20 cellular contexts compared by ENCODE assay signal in genomic region chr7:131819891-131820290, GRCh38.
A peak's percentile ranks its signal among the peaks of the same experiment; 100 is the strongest.
DNase-seq lines count a peak whose midpoint lies in the region.
"Had no signal": no experiment of that assay in that cellular context is flagged by ENCODE, and none has a peak within 500 bp of the region (broad histone marks: within the 10 kb centered on the region; RNA-seq: fewer than 3 reads in every experiment).

No MANE protein-coding gene starts in this region.

- no peak overlapping the region for H4K5ac ChIP-seq in mesendoderm (ENCODE audit: low read length)

- H3K27me3 ChIP-seq in mesendoderm (ENCODE audit: insufficient read depth, low read length, poor library complexity) (no peaks in the 10 kb centered on the region), Karpas-422 (ENCODE audit: low read length) (no peaks in the 10 kb centered on the region)

- H4K20me1 ChIP-seq in Karpas-422 (ENCODE audit: insufficient read depth, low read depth, low read length) = no peaks in the 10 kb centered on the region

- H3K4me1 ChIP-seq in mesendoderm (ENCODE audit: control insufficient read depth, low read depth, low read length) (peaks cover 8% of the 10 kb centered on the region), Karpas-422 (ENCODE audit: low read length) (no peaks in the 10 kb centered on the region)

- H3K27ac ChIP-seq in mesendoderm (ENCODE audit: low read depth, low read length) = no peak overlapping the region
- H3K27ac ChIP-seq in Karpas-422 (ENCODE audit: low read length) = no peak overlapping the region
- H3K27ac ChIP-seq: 22Rv1, HL-60, KMS-11 had no signal

- H3K36me3 ChIP-seq in mesendoderm (ENCODE audit: control insufficient read depth, insufficient read depth, low read length) = no peaks in the 10 kb centered on the region
- no peaks in the 10 kb centered on the region for H3K36me3 ChIP-seq in Karpas-422 (ENCODE audit: insufficient read depth, low read length)

- H4K8ac ChIP-seq in mesendoderm (ENCODE audit: low read depth, low read length) = no peak overlapping the region

- H2BK15ac ChIP-seq in mesendoderm (replicated peaks; ENCODE audit: low read depth) = no peak overlapping the region

- H2AK5ac ChIP-seq in mesendoderm (ENCODE audit: low read length) = no peak overlapping the region

- H2AFZ ChIP-seq in Karpas-422 (ENCODE audit: low read length) = no peak overlapping the region

- H3K4ac ChIP-seq in mesendoderm (ENCODE audit: low read depth, low read length) = no peak overlapping the region

- no CpG with 5 or more reads among the region's 4 CpGs for WGBS in mesendoderm (ENCODE audit: extremely low coverage, insufficient coverage, low lambda C conversion rate)

- H3K23ac ChIP-seq in mesendoderm (ENCODE audit: low read length) = no peak overlapping the region

- no peaks in the 10 kb centered on the region for H3K79me1 ChIP-seq in mesendoderm (ENCODE audit: low read length)

- H2BK5ac ChIP-seq in mesendoderm (ENCODE audit: low read length) = no peak overlapping the region

- no peak overlapping the region for H2BK120ac ChIP-seq in mesendoderm (ENCODE audit: low read depth, low read length)

- H3K56ac ChIP-seq in mesendoderm (ENCODE audit: low read length) = peak overlapping the region; percentile 54

- no peak overlapping the region for H3K4me3 ChIP-seq in mesendoderm (ENCODE audit: low read length)
- no peak overlapping the region for H3K4me3 ChIP-seq in Karpas-422 (ENCODE audit: low read length)

- H3K9ac ChIP-seq in mesendoderm (ENCODE audit: low read length) (no peak overlapping the region), Karpas-422 (ENCODE audit: low read length) (no peak overlapping the region)
- H3K9ac ChIP-seq: KMS-11 had no signal

- H3K9me2 ChIP-seq in Karpas-422 (replicated peaks; ENCODE audit: insufficient read depth, low read length) = no peaks in the 10 kb centered on the region

- no peaks in the 10 kb centered on the region for H3K79me2 ChIP-seq in mesendoderm (ENCODE audit: control insufficient read depth, insufficient read depth, low read length)
- no peaks in the 10 kb centered on the region for H3K79me2 ChIP-seq in Karpas-422 (ENCODE audit: low read length)

- DNase-seq in NCI-H1694 treated with DMSO at 0.1 percent for 48 hours (lab: John Stamatoyannopoulos, UW) (peak; percentile 44), NCI-H1694 (lab: John Stamatoyannopoulos, UW) (no peak), NCI-H1092 treated with DMSO at 0.1 percent for 48 hours (lab: John Stamatoyannopoulos, UW) (peak; percentile 75), NCI-H82 treated with DMSO at 0.1 percent for 48 hours (lab: John Stamatoyannopoulos, UW; ENCODE audit: unreplicated experiment) (peak; percentile 91), mesendoderm (peak; percentile 75), Karpas-422 (no peak), T-helper 1 cell (no peak), hippocampal formation (lab: John Stamatoyannopoulos, UW) (no peak)
- DNase-seq: EL, H9, NCI-H1436 treated with DMSO at 0.1 percent for 48 hours, NCI-H2081, NCI-H345, NCI-H526 treated with DMSO at 0.1 percent for 48 hours, OCI-M1, Right ventricle myocardium superior, SW 1271 had no signal

- no peak overlapping the region for H3K18ac ChIP-seq in mesendoderm (ENCODE audit: low read length)

- no peaks in the 10 kb centered on the region for H3K9me3 ChIP-seq in Karpas-422 (ENCODE audit: low read length)

- H3K4me2 ChIP-seq in mesendoderm (ENCODE audit: low read length) (no peak overlapping the region), Karpas-422 (ENCODE audit: low read depth, low read length, poor library complexity, severe bottlenecking) (no peak overlapping the region)
- H3K4me2 ChIP-seq: KMS-11 had no signal

Comparison
In these comparisons a context has a peak if more than half of its experiments do, and no peak if none do; other contexts are left out.
1. DNase-seq: peak in NCI-H1694 treated with DMSO at 0.1 percent for 48 hours (single experiment), NCI-H1092 treated with DMSO at 0.1 percent for 48 hours (single experiment), NCI-H82 treated with DMSO at 0.1 percent for 48 hours (single experiment) and mesendoderm (single experiment); none in NCI-H1694 (single experiment), Karpas-422 (single experiment), T-helper 1 cell (0 of 5) and hippocampal formation (0 of 2).